ENCODE assay signal across 17 cellular contexts in the genomic region with DNA sequence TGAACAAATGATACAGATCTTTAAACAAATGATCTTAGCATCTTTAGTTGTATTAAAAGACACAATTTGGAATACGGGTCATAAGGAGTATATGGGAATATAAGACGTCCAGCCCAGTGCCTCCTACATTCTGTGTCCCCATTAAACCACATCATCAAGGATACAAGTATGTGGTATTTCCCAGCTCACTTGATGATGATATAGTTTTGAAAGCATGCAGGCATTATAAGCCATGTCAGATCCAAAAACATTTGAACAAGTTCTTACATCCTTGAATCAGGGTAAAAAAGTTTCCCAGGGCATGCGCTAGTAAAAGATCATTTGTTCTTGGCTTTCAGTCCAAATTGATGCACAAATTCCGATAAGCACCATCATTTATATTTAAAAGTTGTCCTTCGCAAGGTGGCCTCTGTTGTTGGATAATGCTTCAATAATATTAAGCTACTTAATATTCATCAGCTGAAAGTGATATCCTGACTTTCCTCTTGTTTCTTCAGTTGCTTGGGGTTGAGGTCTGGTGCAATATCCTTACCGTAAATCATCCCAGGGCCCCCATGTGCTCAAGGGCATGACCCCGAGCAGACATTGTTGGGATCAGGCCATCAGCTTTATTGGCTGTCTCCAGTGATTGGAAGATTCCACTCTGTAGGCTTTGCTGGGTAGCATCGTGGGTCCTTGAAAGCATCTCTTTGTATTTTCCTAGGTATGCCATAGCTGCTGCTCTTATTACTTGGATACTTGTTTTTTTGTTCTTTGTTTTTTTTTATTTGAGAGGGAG.
A peak's percentile ranks its signal among the peaks of the same experiment; 100 is the strongest.
DNase-seq lines count a peak whose midpoint lies in the region; ATAC-seq and TF ChIP-seq lines count a peak whose summit lies in the region.
"Had no signal": no experiment of that assay in that cellular context is flagged by ENCODE, and none has a peak within 500 bp of the region (broad histone marks: within the 10 kb centered on the region; RNA-seq: fewer than 3 reads in every experiment).

No MANE protein-coding gene starts in this region.

- H3K36me3 Mint-ChIP-seq in HFFc6 (ENCODE audit: low read depth) = peaks cover 38% of the 10 kb centered on the region

- H3K4me1 ChIP-seq in IMR-90 (ENCODE audit: control insufficient read depth, insufficient read depth, low read length) (peaks cover 5% of the 10 kb centered on the region), mesenchymal stem cell (ENCODE audit: control insufficient read depth, insufficient read depth, low read depth, low read length) (no peaks in the 10 kb centered on the region), Karpas-422 (ENCODE audit: low read length) (peaks cover 13% of the 10 kb centered on the region)
- H3K4me1 ChIP-seq: BE2C had no signal

- no peak overlapping the region for H3K14ac ChIP-seq in IMR-90 (replicated peaks; ENCODE audit: low read depth, low read length)
- no peak overlapping the region for H3K14ac ChIP-seq in mesenchymal stem cell (ENCODE audit: low read length in 2 of 2)

- peaks cover 18% of the 10 kb centered on the region for H3K79me2 ChIP-seq in Karpas-422 (ENCODE audit: low read length)

- H2AFZ ChIP-seq in IMR-90 (replicated peaks; ENCODE audit: low read length, poor library complexity) (no peak overlapping the region), mesenchymal stem cell (ENCODE audit: low read depth, low read length) (no peak overlapping the region), Karpas-422 (ENCODE audit: low read length) (no peak overlapping the region)

- H3K4me2 ChIP-seq in IMR-90 (ENCODE audit: low read depth, low read length) (no peak overlapping the region), mesenchymal stem cell (ENCODE audit: low read length, poor library complexity, severe bottlenecking) (no peak overlapping the region), Karpas-422 (ENCODE audit: low read depth, low read length, poor library complexity, severe bottlenecking) (no peak overlapping the region)

- no peak overlapping the region for H3K56ac ChIP-seq in IMR-90 (ENCODE audit: extremely low read depth, insufficient read depth, low read length)

- peaks cover 32% of the 10 kb centered on the region for H3K4me1 Mint-ChIP-seq in HFFc6 (ENCODE audit: low read depth)
- H3K4me1 Mint-ChIP-seq: H9 had no signal

- in situ Hi-C loops in IMR-90 (cut with MboI; ENCODE audit: low sequenced_read_pairs) = loop anchor here (5.0 kb wide), 1 partner anchor 482 kb away; no protein-coding TSS in a partner anchor

- H4K5ac ChIP-seq in IMR-90 (ENCODE audit: low read depth, low read length) = 0 out of 2 replicates have a peak overlapping the region, but pooled peaks have one; percentile 55

- H3K18ac ChIP-seq in IMR-90 (ENCODE audit: low read depth, low read length) (peak overlapping the region; percentile 21), mesenchymal stem cell (ENCODE audit: low read depth in 1 of 2, low read length in 2 of 2) (no peak overlapping the region)

- H4K20me1 ChIP-seq in IMR-90 (ENCODE audit: insufficient read depth, low read length) (no peaks in the 10 kb centered on the region), Karpas-422 (ENCODE audit: insufficient read depth, low read depth, low read length) (no peaks in the 10 kb centered on the region)

- H3K9me3 ChIP-seq in IMR-90 (ENCODE audit: control insufficient read depth, insufficient read depth, low read length) (no peaks in the 10 kb centered on the region), mesenchymal stem cell (ENCODE audit: control insufficient read depth, low read length) (no peaks in the 10 kb centered on the region), Karpas-422 (ENCODE audit: low read length) (no peaks in the 10 kb centered on the region)
- H3K9me3 ChIP-seq: BE2C had no signal

- no peak overlapping the region for H2BK20ac ChIP-seq in IMR-90 (ENCODE audit: low read depth, low read length)

- H4K91ac ChIP-seq in IMR-90 (ENCODE audit: insufficient read depth, low read depth, low read length) (no peak overlapping the region), mesenchymal stem cell (ENCODE audit: low read length) (no peak overlapping the region)

- H2AK5ac ChIP-seq in IMR-90 (ENCODE audit: low read depth, low read length) = no peak overlapping the region
- H2AK5ac ChIP-seq in mesenchymal stem cell (ENCODE audit: low read length, severe bottlenecking) = peak overlapping the region; percentile 16

- 100% methylated on average over 1 of the region's 8 CpGs; no CpG with 5 or more reads in 1 of the 2 experiments for WGBS in IMR-90 (ENCODE audit: extremely low coverage in 2 of 2, insufficient read length in 1 of 2), 2 experiments
- 94% methylated on average over 5 of the region's 8 CpGs for WGBS in mesenchymal stem cell

- H3K27ac Mint-ChIP-seq in HFFc6 = no peak overlapping the region
- H3K27ac Mint-ChIP-seq: CD8-positive, alpha-beta T cell had no signal

- H3K27ac ChIP-seq in IMR-90 (ENCODE audit: insufficient read depth, low read length) (no peak overlapping the region), mesenchymal stem cell (ENCODE audit: low read length, poor library complexity, severe bottlenecking) (no peak overlapping the region), Karpas-422 (ENCODE audit: low read length) (no peak overlapping the region)
- H3K27ac ChIP-seq: C4-2B, HL-60 had no signal

- H2BK120ac ChIP-seq in IMR-90 (ENCODE audit: low read depth, low read length) = no peak overlapping the region
- no peak overlapping the region for H2BK120ac ChIP-seq in mesenchymal stem cell (ENCODE audit: low read depth, low read length)

- no peaks in the 10 kb centered on the region for H3K9me3 Mint-ChIP-seq in HFFc6
- H3K9me3 Mint-ChIP-seq: CD8-positive, alpha-beta T cell; H9 had no signal

- no peak for TF ChIP-seq RAD21 in IMR-90 (IDR thresholded peaks at IDR 0.05; ENCODE audit: low read length)

- H2BK12ac ChIP-seq in mesenchymal stem cell (ENCODE audit: low read length in 2 of 2) = peak overlapping the region in 1 of 2 experiments; percentile 45

- H2AK9ac ChIP-seq in IMR-90 (replicated peaks; ENCODE audit: low read depth, low read length, poor library complexity) = no peak overlapping the region

- ATAC-seq in IMR-90 (ENCODE audit: low read depth) (no peak), HG03571 (IDR thresholded peaks at IDR 0.05; ENCODE audit: unreplicated experiment) (no peak)
- ATAC-seq: CD8-positive, alpha-beta T cell; K562 had no signal

- H4K8ac ChIP-seq in IMR-90 (ENCODE audit: low read depth in 2 of 2, low read length in 2 of 2) (peak overlapping the region in 1 of 2 experiments; percentile 24; a peak in 1 of 4 replicates), mesenchymal stem cell (ENCODE audit: low read length) (peak overlapping the region; percentile 35)

- POLR2A ChIA-PET in IMR-90 (lab: Charles Lee; ENCODE audit: unreplicated experiment) = no interaction called here

- H3K27me3 ChIP-seq in IMR-90 (ENCODE audit: control insufficient read depth, insufficient read depth, low read length) = no peaks in the 10 kb centered on the region
- H3K27me3 ChIP-seq in mesenchymal stem cell (ENCODE audit: control insufficient read depth in 1 of 2, insufficient read depth in 1 of 2, low read length in 2 of 2) = no peaks in the 10 kb centered on the region
- no peaks in the 10 kb centered on the region for H3K27me3 ChIP-seq in Karpas-422 (ENCODE audit: low read length)
- H3K27me3 ChIP-seq: BE2C had no signal

- H3K4me3 ChIP-seq in IMR-90 (ENCODE audit: insufficient read depth, low read depth, low read length) = no peak overlapping the region
- no peak overlapping the region for H3K4me3 ChIP-seq in mesenchymal stem cell (ENCODE audit: insufficient read depth in 1 of 2, low read depth in 1 of 2, low read length in 2 of 2)
- H3K4me3 ChIP-seq in Karpas-422 (ENCODE audit: low read length) = no peak overlapping the region
- H3K4me3 ChIP-seq: K562 had no signal

- H3K23ac ChIP-seq in IMR-90 (ENCODE audit: low read depth, low read length) (no peak overlapping the region), mesenchymal stem cell (ENCODE audit: low read length in 2 of 2) (no peak overlapping the region)

- H3K36me3 ChIP-seq in IMR-90 (ENCODE audit: control insufficient read depth, insufficient read depth, low read length) (peaks cover 4% of the 10 kb centered on the region; the same call in 1 of the 2 replicates), mesenchymal stem cell (ENCODE audit: control insufficient read depth in 1 of 2, insufficient read depth in 2 of 2, low read depth in 1 of 2, low read length in 2 of 2) (peaks cover 0 to 7% of the 10 kb centered on the region in 2 experiments), Karpas-422 (ENCODE audit: insufficient read depth, low read length) (peaks cover 71% of the 10 kb centered on the region)

- no TSS peak for BruUV-seq in IMR-90 (replicated peaks; lab: Mats Ljungman, UMichigan)

- dilution Hi-C loops in IMR-90 (cut with HindIII; ENCODE audit: low sequenced_read_pairs, unreplicated experiment) = loop anchor here (25.0 kb wide), 1 partner anchor 872 kb away; no protein-coding TSS in a partner anchor

- H3K27me3 Mint-ChIP-seq in HFFc6 (ENCODE audit: insufficient read depth) = no peaks in the 10 kb centered on the region; the same call in 1 of the 2 replicates

- peaks cover 18 to 35% of the 10 kb centered on the region in 2 experiments for H3K79me1 ChIP-seq in IMR-90 (ENCODE audit: low read depth in 1 of 2, low read length in 2 of 2)
- peaks cover 4% of the 10 kb centered on the region for H3K79me1 ChIP-seq in mesenchymal stem cell (replicated peaks; ENCODE audit: low read length, poor library complexity, severe bottlenecking)

- DNase-seq in AG08396 (ENCODE audit: low spot score) (peak; percentile 13), IMR-90 (peak; percentile 73), astrocyte of the hippocampus (ENCODE audit: low read depth, low spot score) (peak; percentile 48), mesenchymal stem cell (no peak), HFFc6 (no peak), Karpas-422 (no peak), DMS79 (lab: John Stamatoyannopoulos, UW) (no peak)
- DNase-seq: 8988T; BE2C; CD8-positive, alpha-beta T cell; COR-L47; GOT3; H9 had no signal

- CTCF ChIA-PET in IMR-90 (lab: Yijun Ruan, JAX) = no interaction called here

- H3K4me3 Mint-ChIP-seq in HFFc6 = no peak overlapping the region
- H3K4me3 Mint-ChIP-seq: CD8-positive, alpha-beta T cell; H9 had no signal

- no peak for TF ChIP-seq POLR2A in IMR-90 (IDR thresholded peaks at IDR 0.05; ENCODE audit: low read depth, low read length)

- no peak overlapping the region for H2BK15ac ChIP-seq in IMR-90 (ENCODE audit: low read depth, low read length)
- no peak overlapping the region for H2BK15ac ChIP-seq in mesenchymal stem cell (ENCODE audit: low read depth, poor library complexity, severe bottlenecking)

- intact Hi-C loops in IMR-90 (cut with micrococcal nuclease) = loop anchor here (5.0 to 10.0 kb wide), 3 partner anchors 142 to 607 kb away; no protein-coding TSS in a partner anchor

- no peaks in the 10 kb centered on the region for H3K9me1 ChIP-seq in IMR-90 (ENCODE audit: insufficient read depth, low read length)

- no peak overlapping the region; the same call in 1 of the 2 replicates for H3K4ac ChIP-seq in IMR-90 (ENCODE audit: low read depth, low read length)
- no peak overlapping the region for H3K4ac ChIP-seq in mesenchymal stem cell (ENCODE audit: low read depth in 1 of 2, low read length in 2 of 2)

- TF ChIP-seq CTCF in IMR-90 (conservative IDR thresholded peaks at IDR 0.05; ENCODE audit: low read depth, low read length) = no peak
- no peak for TF ChIP-seq CTCF in HFFc6 (IDR thresholded peaks at IDR 0.05)

- no peaks in the 10 kb centered on the region for H3K9me2 ChIP-seq in Karpas-422 (replicated peaks; ENCODE audit: insufficient read depth, low read length)

- H2BK5ac ChIP-seq in IMR-90 (ENCODE audit: low read depth, low read length, poor library complexity, severe bottlenecking) (no peak overlapping the region), mesenchymal stem cell (ENCODE audit: low read depth, low read length, poor library complexity, severe bottlenecking) (no peak overlapping the region)

- H3K9ac ChIP-seq in IMR-90 (ENCODE audit: low read depth, low read length) = no peak overlapping the region
- H3K9ac ChIP-seq in mesenchymal stem cell (ENCODE audit: low read length) = no peak overlapping the region
- no peak overlapping the region for H3K9ac ChIP-seq in Karpas-422 (ENCODE audit: low read length)

Comparison
In these comparisons a context has a peak if more than half of its experiments do, and no peak if none do; other contexts are left out.
1. DNase-seq: peak in AG08396 (single experiment), IMR-90 (single experiment) and astrocyte of the hippocampus (single experiment); none in mesenchymal stem cell (single experiment), HFFc6 (single experiment), Karpas-422 (single experiment) and DMS79 (single experiment).